In genomic region chr3:183466575-183466974, GRCh38 we compare ENCODE assay signal across 30 cellular contexts.
"Had no signal": no experiment of that assay in that cellular context is flagged by ENCODE, and none has a peak within 500 bp of the region (broad histone marks: within the 10 kb centered on the region; RNA-seq: fewer than 3 reads in every experiment).

No MANE protein-coding gene starts in this region.

- H3K4me1 ChIP-seq: colonic mucosa, foreskin keratinocyte, parathyroid adenoma, testis had no signal

- H3K27me3 ChIP-seq: colonic mucosa, gastroesophageal sphincter, heart right ventricle, neutrophil, spleen, testis, tibial artery, upper lobe of left lung had no signal

- H3K27me3 Mint-ChIP-seq: dendritic cell treated with granulocyte-macrophage colony-stimulating factor and Interleukin-4, amounts not matched to agents 40 ng/mL and 50 ng/mL, for 4 days; progenitor cell of endocrine pancreas; stimulated activated memory B cell treated with anti-CD40 and anti-IgM and Interleukin-4, amounts not matched to agents 10 μg/mL and 1 μg/mL and 100 μg/mL, for 72 hours had no signal

- H3K4me3 Mint-ChIP-seq: dendritic cell treated with granulocyte-macrophage colony-stimulating factor and Interleukin-4, amounts not matched to agents 40 ng/mL and 50 ng/mL, for 4 days; endodermal cell; naive B cell; natural killer cell treated with Interleukin-12 subunit alpha and Interleukin-12 subunit beta and Interleukin-15 and Interleukin-18, amount 100 ng/mL, for 72 hours; neural crest cell; stimulated activated memory B cell treated with anti-CD40 and anti-IgM and Interleukin-4, amounts not matched to agents 10 μg/mL and 1 μg/mL and 100 μg/mL, for 72 hours had no signal

- H3K36me3 ChIP-seq: colonic mucosa, gastroesophageal sphincter, heart right ventricle, lower lobe of right lung, neutrophil, spleen, tibial artery, upper lobe of left lung had no signal

- ATAC-seq: esophagus mucosa; foreskin keratinocyte; gastroesophageal sphincter; heart right ventricle; left ventricle myocardium superior; lower lobe of right lung; natural killer cell treated with Interleukin-12 subunit alpha and Interleukin-12 subunit beta and Interleukin-15 and Interleukin-18, amount 100 ng/mL, for 72 hours; sciatic nerve; stimulated activated memory B cell treated with anti-CD40 and anti-IgM and Interleukin-4, amounts not matched to agents 10 μg/mL and 1 μg/mL and 100 μg/mL, for 72 hours; stimulated activated naive CD8-positive, alpha-beta T cell treated with anti-CD3 and anti-CD28 coated beads, Interleukin-15, Interleukin-2, amounts not matched to agents 100 U/mL and 50 U/mL, for 24 hours had no signal

- H3K27ac ChIP-seq: colonic mucosa, epithelial cell of prostate, foreskin keratinocyte, gastroesophageal sphincter, heart right ventricle, lower lobe of right lung, neutrophil, parathyroid adenoma, skin epidermis, spleen, testis, tibial artery, upper lobe of left lung had no signal

- H3K9me3 ChIP-seq: colonic mucosa, gastroesophageal sphincter, heart right ventricle, lower lobe of right lung, neutrophil, spleen, testis, tibial artery, upper lobe of left lung had no signal

- H3K27ac Mint-ChIP-seq: dendritic cell treated with granulocyte-macrophage colony-stimulating factor and Interleukin-4, amounts not matched to agents 40 ng/mL and 50 ng/mL, for 4 days; endodermal cell; naive B cell; natural killer cell treated with Interleukin-12 subunit alpha and Interleukin-12 subunit beta and Interleukin-15 and Interleukin-18, amount 100 ng/mL, for 72 hours; progenitor cell of endocrine pancreas; stimulated activated memory B cell treated with anti-CD40 and anti-IgM and Interleukin-4, amounts not matched to agents 10 μg/mL and 1 μg/mL and 100 μg/mL, for 72 hours had no signal

- H2AFZ ChIP-seq: parathyroid adenoma had no signal

- H3K36me3 Mint-ChIP-seq: naive B cell; natural killer cell treated with Interleukin-12 subunit alpha and Interleukin-12 subunit beta and Interleukin-15 and Interleukin-18, amount 100 ng/mL, for 72 hours; stimulated activated memory B cell treated with anti-CD40 and anti-IgM and Interleukin-4, amounts not matched to agents 10 μg/mL and 1 μg/mL and 100 μg/mL, for 72 hours had no signal

- FAIRE-seq: urothelium cell line had no signal

- H3K4me3 ChIP-seq: colonic mucosa, gastroesophageal sphincter, heart right ventricle, lower lobe of right lung, skin epidermis, spleen, testis, tibial artery, upper lobe of left lung had no signal

- H3K9me3 Mint-ChIP-seq: dendritic cell treated with granulocyte-macrophage colony-stimulating factor and Interleukin-4, amounts not matched to agents 40 ng/mL and 50 ng/mL, for 4 days; endodermal cell; naive B cell; natural killer cell treated with Interleukin-12 subunit alpha and Interleukin-12 subunit beta and Interleukin-15 and Interleukin-18, amount 100 ng/mL, for 72 hours; neural crest cell; stimulated activated memory B cell treated with anti-CD40 and anti-IgM and Interleukin-4, amounts not matched to agents 10 μg/mL and 1 μg/mL and 100 μg/mL, for 72 hours had no signal

- DNase-seq: colonic mucosa; effector CD8-positive, alpha-beta T cell; endodermal cell; foreskin keratinocyte; heart right ventricle; hippocampal formation; islet precursor cell; left ventricle myocardium superior; lower lobe of right lung; naive B cell; spleen; stimulated activated CD4-positive, alpha-beta T cell treated with anti-CD3 and anti-CD28 coated beads, Interleukin-4, amount 100 ng/mL, for 4 hours; stimulated activated naive CD8-positive, alpha-beta T cell treated with anti-CD3 and anti-CD28 coated beads, Interleukin-15, Interleukin-2, amounts not matched to agents 100 U/mL and 50 U/mL, for 24 hours; substantia nigra; testis; tibial artery; upper lobe of left lung had no signal

- H3K79me2 ChIP-seq: parathyroid adenoma had no signal

- H3K9ac ChIP-seq: parathyroid adenoma had no signal
